35 cellular contexts compared by ENCODE assay signal in the genomic region with DNA sequence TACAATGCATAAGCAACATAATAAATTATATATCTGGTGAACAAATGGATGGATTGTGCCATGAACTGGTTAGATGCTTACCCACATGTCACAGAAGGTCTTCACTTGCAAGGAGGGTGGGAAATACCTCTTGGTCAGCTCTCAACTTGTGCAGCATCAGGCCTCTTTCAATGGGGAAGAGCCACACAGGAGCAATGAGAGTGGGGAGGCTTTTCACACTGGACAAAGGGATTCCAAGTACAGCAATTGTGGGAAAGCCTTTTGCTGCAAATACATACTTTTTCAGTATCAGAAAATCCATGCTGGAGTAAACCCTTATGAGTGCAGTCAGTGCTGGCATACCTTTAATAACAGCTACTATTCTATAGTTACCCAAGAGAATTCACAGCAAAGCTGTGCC.
"Had no signal": no experiment of that assay in that cellular context is flagged by ENCODE, and none has a peak within 500 bp of the region (broad histone marks: within the 10 kb centered on the region; RNA-seq: fewer than 3 reads in every experiment).

No MANE protein-coding gene starts in this region.

- ATAC-seq: activated CD4-positive, alpha-beta T cell treated with anti-CD3 and anti-CD28 coated beads for 36 hours; activated CD8-positive, alpha-beta memory T cell treated with anti-CD3 and anti-CD28 coated beads, Interleukin-2, amount 10 ng/mL, durations not matched to agents 7 days and 5 days; activated CD8-positive, alpha-beta T cell treated with anti-CD3 and anti-CD28 coated beads, Interleukin-2, amount 10 ng/mL, durations not matched to agents 7 days and 5 days; body of pancreas; effector memory CD8-positive, alpha-beta T cell; foreskin keratinocyte; gastrocnemius medialis; heart right ventricle had no signal

- H3K4me3 ChIP-seq: adrenal gland, body of pancreas, esophagus muscularis mucosa, gastrocnemius medialis, heart right ventricle had no signal

- H3K4me1 ChIP-seq: adrenal gland, body of pancreas, esophagus muscularis mucosa, heart right ventricle had no signal

- DNase-seq: activated CD4-positive, alpha-beta memory T cell treated with anti-CD3 and anti-CD28 coated beads for 36 hours; activated CD4-positive, alpha-beta T cell treated with anti-CD3 and anti-CD28 coated beads for 36 hours; activated CD4-positive, alpha-beta T cell treated with anti-CD3 and anti-CD28 coated beads, Interleukin-2, amount 10 ng/mL, durations not matched to agents 24 days and 14 days; activated CD4-positive, CD25-positive, alpha-beta regulatory T cell; activated CD4-positive, CD25-positive, alpha-beta regulatory T cell treated with anti-CD3 and anti-CD28 coated beads, Interleukin-2, amount 50 U/mL, for 72 hours; activated CD8-positive, alpha-beta memory T cell treated with anti-CD3 and anti-CD28 coated beads, Interleukin-2, amount 10 ng/mL, durations not matched to agents 7 days and 5 days; activated CD8-positive, alpha-beta memory T cell treated with anti-CD3 and anti-CD28 coated beads, Interleukin-2, amount 50 U/mL, for 4 hours; activated CD8-positive, alpha-beta T cell treated with anti-CD3 and anti-CD28 coated beads, Interleukin-2, amount 10 ng/mL, durations not matched to agents 7 days and 5 days; activated effector memory CD4-positive, alpha-beta T cell treated with anti-CD3 and anti-CD28 coated beads, Interleukin-2, amount 50 U/mL, for 16 hours; activated naive CD4-positive, alpha-beta T cell treated with anti-CD3 and anti-CD28 coated beads for 36 hours; activated naive CD8-positive, alpha-beta T cell treated with anti-CD3 and anti-CD28 coated beads for 36 hours; activated naive CD8-positive, alpha-beta T cell treated with anti-CD3 and anti-CD28 coated beads, Interleukin-2, amount 50 U/mL, for 24 hours; activated T-cell treated with anti-CD3 and anti-CD28 coated beads, Interleukin-2, amount 50 U/mL, for 1 hour; activated T-cell treated with anti-CD3 and anti-CD28 coated beads, Interleukin-2, amount 50 U/mL, for 48 hours; adrenal gland; amygdala; aorta; body of pancreas; caudate nucleus; cortex of kidney; dermis blood vessel endothelial cell; effector CD4-positive, alpha-beta T cell; effector memory CD8-positive, alpha-beta T cell; erythroblast; foreskin keratinocyte; gastrocnemius medialis; heart right ventricle; T1000 had no signal

- H3K27ac Mint-ChIP-seq: activated CD4-positive, alpha-beta memory T cell treated with anti-CD3 and anti-CD28 coated beads for 36 hours; activated CD4-positive, alpha-beta T cell treated with anti-CD3 and anti-CD28 coated beads for 36 hours; activated CD4-positive, alpha-beta T cell treated with anti-CD3 and anti-CD28 coated beads, Interleukin-2, amount 10 ng/mL, durations not matched to agents 24 days and 14 days; activated CD8-positive, alpha-beta memory T cell treated with anti-CD3 and anti-CD28 coated beads, Interleukin-2, amount 10 ng/mL, durations not matched to agents 7 days and 5 days; activated CD8-positive, alpha-beta T cell treated with anti-CD3 and anti-CD28 coated beads, Interleukin-2, amount 10 ng/mL, durations not matched to agents 7 days and 5 days; activated naive CD4-positive, alpha-beta T cell treated with anti-CD3 and anti-CD28 coated beads for 36 hours; activated naive CD4-positive, alpha-beta T cell treated with anti-CD3 and anti-CD28 coated beads, Interleukin-2, amount 50 U/mL, for 24 hours; activated naive CD8-positive, alpha-beta T cell treated with anti-CD3 and anti-CD28 coated beads for 36 hours; activated T-helper 1 cell treated with anti-CD3 and anti-CD28 coated beads, Interleukin-12 subunit alpha, Interleukin-12 subunit beta, Interleukin-2, Interleukin-4 antibody, amounts not matched to agents 30 ng/mL and 10 ng/mL and 1 ng/mL, durations not matched to agents 14 hours and 24 hours and 36 hours; activated T-helper 2 cell treated with anti-CD3 and anti-CD28 coated beads, Interferon-gamma antibody, Interleukin-2, Interleukin-4, amounts not matched to agents 10 μg/mL and 5 μg/mL and 100 μg/mL, durations not matched to agents 14 hours and 24 hours and 36 hours; T-helper 1 cell treated with Interleukin-12 subunit alpha and Interleukin-12 subunit beta and Interleukin-4 antibody, amounts not matched to agents 30 μg/mL and 1 μg/mL, for 36 hours; T-helper 2 cell treated with Interferon-gamma antibody and Interleukin-4, amounts not matched to agents 5 μg/mL and 100 μg/mL, for 36 hours had no signal

- H3K27ac ChIP-seq: adrenal gland, body of pancreas, esophagus muscularis mucosa, foreskin keratinocyte, gastrocnemius medialis, heart right ventricle had no signal

- H3K9me3 ChIP-seq: adrenal gland, esophagus muscularis mucosa, gastrocnemius medialis had no signal

- FAIRE-seq: colon had no signal

- H3K4me3 Mint-ChIP-seq: activated CD4-positive, alpha-beta memory T cell treated with anti-CD3 and anti-CD28 coated beads for 36 hours; activated CD4-positive, alpha-beta T cell treated with anti-CD3 and anti-CD28 coated beads for 36 hours; activated CD4-positive, alpha-beta T cell treated with anti-CD3 and anti-CD28 coated beads, Interleukin-2, amount 10 ng/mL, durations not matched to agents 24 days and 14 days; activated CD8-positive, alpha-beta memory T cell treated with anti-CD3 and anti-CD28 coated beads, Interleukin-2, amount 10 ng/mL, durations not matched to agents 7 days and 5 days; activated CD8-positive, alpha-beta T cell treated with anti-CD3 and anti-CD28 coated beads, Interleukin-2, amount 10 ng/mL, durations not matched to agents 7 days and 5 days; activated naive CD4-positive, alpha-beta T cell treated with anti-CD3 and anti-CD28 coated beads for 36 hours; activated naive CD4-positive, alpha-beta T cell treated with anti-CD3 and anti-CD28 coated beads, Interleukin-2, amount 50 U/mL, for 24 hours; activated naive CD8-positive, alpha-beta T cell treated with anti-CD3 and anti-CD28 coated beads for 36 hours; activated naive CD8-positive, alpha-beta T cell treated with anti-CD3 and anti-CD28 coated beads, Interleukin-2, amount 50 U/mL, for 24 hours; activated T-helper 1 cell treated with anti-CD3 and anti-CD28 coated beads, Interleukin-12 subunit alpha, Interleukin-12 subunit beta, Interleukin-2, Interleukin-4 antibody, amounts not matched to agents 30 ng/mL and 10 ng/mL and 1 ng/mL, durations not matched to agents 14 hours and 24 hours and 36 hours; effector memory CD8-positive, alpha-beta T cell; T-helper 1 cell treated with Interleukin-12 subunit alpha and Interleukin-12 subunit beta and Interleukin-4 antibody, amounts not matched to agents 30 μg/mL and 1 μg/mL, for 36 hours; T-helper 2 cell treated with Interferon-gamma antibody and Interleukin-4, amounts not matched to agents 5 μg/mL and 100 μg/mL, for 36 hours had no signal

- H3K4me1 Mint-ChIP-seq: activated CD4-positive, alpha-beta T cell treated with anti-CD3 and anti-CD28 coated beads for 36 hours; activated CD4-positive, alpha-beta T cell treated with anti-CD3 and anti-CD28 coated beads, Interleukin-2, amount 10 ng/mL, durations not matched to agents 24 days and 14 days had no signal

- H3K27me3 Mint-ChIP-seq: activated CD4-positive, alpha-beta memory T cell treated with anti-CD3 and anti-CD28 coated beads for 36 hours; activated CD4-positive, alpha-beta T cell treated with anti-CD3 and anti-CD28 coated beads for 36 hours; activated naive CD4-positive, alpha-beta T cell treated with anti-CD3 and anti-CD28 coated beads, Interleukin-2, amount 50 U/mL, for 24 hours; activated naive CD8-positive, alpha-beta T cell treated with anti-CD3 and anti-CD28 coated beads for 36 hours; activated naive CD8-positive, alpha-beta T cell treated with anti-CD3 and anti-CD28 coated beads, Interleukin-2, amount 50 U/mL, for 24 hours; effector memory CD8-positive, alpha-beta T cell had no signal

- H3K27me3 ChIP-seq: adrenal gland, body of pancreas, esophagus muscularis mucosa, foreskin keratinocyte, gastrocnemius medialis, heart right ventricle had no signal
